In genomic region chr12:124505001-124505818, GRCh38 we compare ENCODE assay signal across 1 cellular context.
TF ChIP-seq lines count a peak whose summit lies in the region.

No MANE protein-coding gene starts in this region.

TF ChIP-seq in WTC11, 78 proteins besides CTCF, POLR2A, EP300 and RAD21 (continued from another document):
- TF ChIP-seq FOXP4 (CRISPR knock-in tag; IDR thresholded peaks at IDR 0.05) = no peak
- no peak for TF ChIP-seq ATF1 (CRISPR knock-in tag; IDR thresholded peaks at IDR 0.05)
- TF ChIP-seq MAX (CRISPR knock-in tag; IDR thresholded peaks at IDR 0.05) = no peak
- no peak for TF ChIP-seq ATF2 (CRISPR knock-in tag; IDR thresholded peaks at IDR 0.05; ENCODE audit: borderline replicate concordance, low read depth)
- TF ChIP-seq ZNF416 (CRISPR knock-in tag; IDR thresholded peaks at IDR 0.05) = no peak
- no peak for TF ChIP-seq PRRX2 (CRISPR knock-in tag; IDR thresholded peaks at IDR 0.05)
- TF ChIP-seq MYBL2 (CRISPR knock-in tag; IDR thresholded peaks at IDR 0.05) = no peak
- no peak for TF ChIP-seq ZNF512 (CRISPR knock-in tag; IDR thresholded peaks at IDR 0.05; ENCODE audit: borderline replicate concordance)
- TF ChIP-seq KAT7 (CRISPR knock-in tag; IDR thresholded peaks at IDR 0.05; ENCODE audit: borderline replicate concordance) = no peak
- no peak for TF ChIP-seq GRHL2 (CRISPR knock-in tag; IDR thresholded peaks at IDR 0.05; ENCODE audit: insufficient replicate concordance, severe bottlenecking)
TF ChIP-seq in WTC11: peak in this region for 0.
